Comparison of ENCODE assay signal across 25 cellular contexts in the genomic region with DNA sequence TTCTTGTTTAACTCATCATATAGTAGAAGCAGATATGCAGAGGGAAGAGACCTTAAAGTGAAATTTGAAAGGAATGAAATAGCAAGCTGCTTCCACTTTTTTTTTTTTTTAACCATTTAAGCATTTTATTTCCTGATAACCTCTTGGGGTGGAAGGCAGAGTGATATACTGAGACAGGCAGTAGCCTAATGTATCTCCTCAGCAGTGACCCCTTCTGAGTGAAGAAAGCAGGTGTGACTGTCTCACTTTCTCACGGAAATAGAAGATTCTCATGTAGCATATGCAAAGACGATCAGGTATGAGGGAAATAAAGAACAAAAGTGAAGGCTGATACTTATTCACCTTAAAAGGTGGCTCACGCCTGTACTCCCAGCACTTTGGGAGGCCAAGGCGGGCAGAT.
"Had no signal": no experiment of that assay in that cellular context is flagged by ENCODE, and none has a peak within 500 bp of the region (broad histone marks: within the 10 kb centered on the region; RNA-seq: fewer than 3 reads in every experiment).

No MANE protein-coding gene starts in this region.

- H3K27ac ChIP-seq: left ventricle myocardium inferior, pancreas, prostate gland, skin epidermis, tibial nerve, uterus had no signal

- H3K9me3 ChIP-seq: left ventricle myocardium inferior, mucosa of descending colon, pancreas, prostate gland, tibial nerve, uterus had no signal

- H3K4me1 ChIP-seq: left ventricle myocardium inferior, pancreas, prostate gland, tibial nerve, uterus had no signal

- H3K27ac Mint-ChIP-seq: natural killer cell treated with Interleukin-12 subunit alpha and Interleukin-12 subunit beta and Interleukin-15 and Interleukin-18, amount 100 ng/mL, for 72 hours; stimulated activated naive B cell treated with anti-CD40 and anti-IgM and Interleukin-4, amounts not matched to agents 10 μg/mL and 1 μg/mL and 100 μg/mL, for 72 hours; stimulated activated naive CD8-positive, alpha-beta T cell treated with anti-CD3 and anti-CD28 coated beads, Interleukin-15, Interleukin-2, amounts not matched to agents 100 ng/mL and 50 ng/mL, for 24 hours; type B pancreatic cell had no signal

- H3K36me3 ChIP-seq: left ventricle myocardium inferior, pancreas, prostate gland, tibial nerve, uterus had no signal

- DNase-seq: hypothalamus; islet precursor cell; left ventricle myocardium inferior; midbrain; mucosa of descending colon; pancreas; posterior cingulate gyrus; retina; right cardiac atrium; stimulated activated CD4-positive, alpha-beta T cell treated with anti-CD3 and anti-CD28 coated beads, Interleukin-12 subunit alpha, Interleukin-12 subunit beta, amount 100 ng/mL, for 4 hours; stimulated activated CD4-positive, alpha-beta T cell treated with anti-CD3 and anti-CD28 coated beads, Interleukin-15, amount 100 ng/mL, for 24 hours; stimulated activated CD4-positive, alpha-beta T cell treated with anti-CD3 and anti-CD28 coated beads, Interleukin-2, amount 100 ng/mL, for 24 hours; stimulated activated CD4-positive, alpha-beta T cell treated with anti-CD3 and anti-CD28 coated beads, Interleukin-4, amount 100 ng/mL, for 1 hour; stimulated activated naive B cell treated with anti-CD40 and anti-IgM and Interleukin-4, amounts not matched to agents 10 μg/mL and 1 μg/mL and 100 μg/mL, for 72 hours; substantia nigra; uterus had no signal

- H3K4me3 ChIP-seq: left ventricle myocardium inferior, lung, mucosa of descending colon, pancreas, prostate gland, skin epidermis, tibial nerve, uterus had no signal

- FAIRE-seq: pancreas had no signal

- H3K9me3 Mint-ChIP-seq: naive thymus-derived CD4-positive, alpha-beta T cell; stimulated activated naive B cell treated with anti-CD40 and anti-IgM and Interleukin-4, amounts not matched to agents 10 μg/mL and 1 μg/mL and 100 μg/mL, for 72 hours; stimulated activated naive CD8-positive, alpha-beta T cell treated with anti-CD3 and anti-CD28 coated beads, Interleukin-15, Interleukin-2, amounts not matched to agents 100 ng/mL and 50 ng/mL, for 24 hours; type B pancreatic cell had no signal

- H3K36me3 Mint-ChIP-seq: naive thymus-derived CD4-positive, alpha-beta T cell; natural killer cell treated with Interleukin-12 subunit alpha and Interleukin-12 subunit beta and Interleukin-15 and Interleukin-18, amount 100 ng/mL, for 72 hours; stimulated activated naive B cell treated with anti-CD40 and anti-IgM and Interleukin-4, amounts not matched to agents 10 μg/mL and 1 μg/mL and 100 μg/mL, for 72 hours; type B pancreatic cell had no signal

- H3K4me3 Mint-ChIP-seq: natural killer cell treated with Interleukin-12 subunit alpha and Interleukin-12 subunit beta and Interleukin-15 and Interleukin-18, amount 100 ng/mL, for 72 hours; stimulated activated naive B cell treated with anti-CD40 and anti-IgM and Interleukin-4, amounts not matched to agents 10 μg/mL and 1 μg/mL and 100 μg/mL, for 72 hours; stimulated activated naive CD8-positive, alpha-beta T cell treated with anti-CD3 and anti-CD28 coated beads, Interleukin-15, Interleukin-2, amounts not matched to agents 100 ng/mL and 50 ng/mL, for 24 hours; type B pancreatic cell had no signal

- H3K27me3 ChIP-seq: pancreas, tibial nerve, uterus had no signal

- ATAC-seq: mucosa of descending colon; naive thymus-derived CD4-positive, alpha-beta T cell; natural killer cell treated with Interleukin-12 subunit alpha and Interleukin-12 subunit beta and Interleukin-15 and Interleukin-18, amount 100 ng/mL, for 72 hours; pancreas; right cardiac atrium; sciatic nerve; stimulated activated naive B cell treated with anti-CD40 and anti-IgM and Interleukin-4, amounts not matched to agents 10 μg/mL and 1 μg/mL and 100 μg/mL, for 72 hours had no signal

- H3K27me3 Mint-ChIP-seq: naive thymus-derived CD4-positive, alpha-beta T cell; natural killer cell treated with Interleukin-12 subunit alpha and Interleukin-12 subunit beta and Interleukin-15 and Interleukin-18, amount 100 ng/mL, for 72 hours; stimulated activated naive CD8-positive, alpha-beta T cell treated with anti-CD3 and anti-CD28 coated beads, Interleukin-15, Interleukin-2, amounts not matched to agents 100 ng/mL and 50 ng/mL, for 24 hours; type B pancreatic cell had no signal

- H3K4me1 Mint-ChIP-seq: stimulated activated naive B cell treated with anti-CD40 and anti-IgM and Interleukin-4, amounts not matched to agents 10 μg/mL and 1 μg/mL and 100 μg/mL, for 72 hours had no signal
